ENCODE assay signal across 14 cellular contexts in genomic region chr5:133927616-133928180, GRCh38.
"Had no signal": no experiment of that assay in that cellular context is flagged by ENCODE, and none has a peak within 500 bp of the region (broad histone marks: within the 10 kb centered on the region; RNA-seq: fewer than 3 reads in every experiment).

No MANE protein-coding gene starts in this region.

- H3K36me3 ChIP-seq: colonic mucosa, heart left ventricle, sigmoid colon, stomach had no signal

- H3K4me3 ChIP-seq: colonic mucosa, heart left ventricle, mucosa of descending colon, sigmoid colon, stomach had no signal

- H3K9me3 Mint-ChIP-seq: natural killer cell had no signal

- H3K36me3 Mint-ChIP-seq: natural killer cell had no signal

- H3K4me3 Mint-ChIP-seq: natural killer cell had no signal

- H3K9me3 ChIP-seq: colonic mucosa, heart left ventricle, mucosa of descending colon, sigmoid colon, stomach had no signal

- H3K27ac ChIP-seq: colonic mucosa, heart left ventricle, sigmoid colon had no signal

- H3K27me3 ChIP-seq: colonic mucosa, sigmoid colon, stomach had no signal

- ATAC-seq: heart left ventricle, natural killer cell had no signal

- DNase-seq: activated CD4-positive, CD25-positive, alpha-beta regulatory T cell treated with anti-CD3 and anti-CD28 coated beads, Interleukin-2, amount 50 U/mL, for 72 hours; activated effector memory CD4-positive, alpha-beta T cell treated with anti-CD3 and anti-CD28 coated beads, Interleukin-2, amount 50 U/mL, for 16 hours; activated T-cell treated with anti-CD3 and anti-CD28 coated beads for 4 hours; caudate nucleus; colonic mucosa; effector CD4-positive, alpha-beta T cell; foreskin melanocyte; heart left ventricle; mammary epithelial cell; mucosa of descending colon; natural killer cell; SIG-M5; sigmoid colon had no signal

- H3K4me1 ChIP-seq: colonic mucosa, sigmoid colon had no signal
